15 cellular contexts compared by ENCODE assay signal in the genomic region with DNA sequence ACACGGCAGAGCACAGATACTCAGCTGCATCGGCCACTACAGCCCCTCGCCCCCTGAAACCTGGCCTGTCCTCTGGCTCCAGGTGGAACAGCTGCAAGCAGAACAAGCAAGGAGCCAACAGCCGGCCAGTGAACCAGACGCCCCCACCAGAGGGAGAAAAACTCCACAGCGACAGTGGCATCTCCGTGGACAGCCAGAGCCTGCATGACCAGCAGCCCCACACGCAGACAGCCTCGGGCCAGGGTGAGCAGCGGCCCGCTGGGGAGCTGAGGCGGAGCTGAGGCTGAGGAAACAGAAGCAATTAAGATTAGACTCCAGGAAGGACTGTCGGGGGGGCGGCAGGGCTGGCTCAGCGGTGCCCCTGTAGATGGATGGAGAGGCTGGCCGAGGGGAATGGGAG. TPM values are rescaled to one million over a fixed set of nuclear protein-coding genes. Genes with fewer than 3 reads are reported as not detected.
DNase-seq lines count a peak whose midpoint lies in the region; ATAC-seq and TF ChIP-seq lines count a peak whose summit lies in the region.
"Had no signal": no experiment of that assay in that cellular context is flagged by ENCODE, and none has a peak within 500 bp of the region (broad histone marks: within the 10 kb centered on the region; RNA-seq: fewer than 3 reads in every experiment).

No MANE protein-coding gene starts in this region.

- no peak overlapping the region for H2BK5ac ChIP-seq in neuronal stem cell (ENCODE audit: low read length)

- H3K4me3 ChIP-seq in BE2C (ENCODE audit: low read depth, low read length) (no peak overlapping the region), GM23338 (no peak overlapping the region), neuronal stem cell (ENCODE audit: low read length in 2 of 2) (no peak overlapping the region), suprapubic skin (no peak overlapping the region), prostate gland (no peak overlapping the region)

- H3K9me2 ChIP-seq in GM23338 (ENCODE audit: insufficient read depth), result no peaks in the 10 kb centered on the region

- H4K91ac ChIP-seq in neuronal stem cell (ENCODE audit: low read depth, low read length, poor library complexity), result no peak overlapping the region

- H3K36me3 Mint-ChIP-seq in GM23338 (ENCODE audit: low read depth), result no peaks in the 10 kb centered on the region; the same call in 2 of the 3 replicates

- H3K9me3 ChIP-seq in BE2C (no peaks in the 10 kb centered on the region), neuronal stem cell (replicated peaks in 1 of 2; ENCODE audit: control insufficient read depth in 2 of 2, insufficient read depth in 1 of 2, low read depth in 1 of 2, low read length in 2 of 2) (no peaks in the 10 kb centered on the region), suprapubic skin (no peaks in the 10 kb centered on the region), prostate gland (no peaks in the 10 kb centered on the region)
- H3K9me3 ChIP-seq: Caco-2 had no signal

- peaks cover 32% of the 10 kb centered on the region for H3K4me1 ChIP-seq in BE2C
- peaks cover 46% of the 10 kb centered on the region for H3K4me1 ChIP-seq in GM23338 (ENCODE audit: insufficient read depth)
- peaks cover 23 to 33% of the 10 kb centered on the region in 2 donors for H3K4me1 ChIP-seq in neuronal stem cell (ENCODE audit: control insufficient read depth in 2 of 2, insufficient read depth in 1 of 2, low read depth in 1 of 2, low read length in 2 of 2)
- H3K4me1 ChIP-seq in suprapubic skin, result peaks cover 50% of the 10 kb centered on the region
- H3K4me1 ChIP-seq in prostate gland (replicated peaks), result peaks cover 3% of the 10 kb centered on the region

- no peak overlapping the region for H4K8ac ChIP-seq in neuronal stem cell (ENCODE audit: low read depth, low read length)

- H3K79me1 ChIP-seq in neuronal stem cell (ENCODE audit: low read depth, low read length), result no peaks in the 10 kb centered on the region

- H3K36me3 ChIP-seq in BE2C, result no peaks in the 10 kb centered on the region
- H3K36me3 ChIP-seq in GM23338 (ENCODE audit: insufficient read depth), result no peaks in the 10 kb centered on the region
- H3K36me3 ChIP-seq in neuronal stem cell (replicated peaks in 1 of 2; ENCODE audit: control insufficient read depth in 2 of 2, insufficient read depth in 2 of 2, low read length in 2 of 2), result peaks cover 0 to 14% of the 10 kb centered on the region in 2 donors
- no peaks in the 10 kb centered on the region for H3K36me3 ChIP-seq in suprapubic skin
- no peaks in the 10 kb centered on the region for H3K36me3 ChIP-seq in prostate gland

- H3K4ac ChIP-seq in neuronal stem cell (ENCODE audit: low read length), result no peak overlapping the region

- H3K4me2 ChIP-seq in GM23338 (0 out of 2 replicates have a peak overlapping the region, but pooled peaks have one; percentile 51), neuronal stem cell (ENCODE audit: insufficient read depth, low read length, poor library complexity, severe bottlenecking) (no peak overlapping the region)

- H2BK12ac ChIP-seq in neuronal stem cell (ENCODE audit: low read length), result no peak overlapping the region

- peaks cover 67% of the 10 kb centered on the region for H3K4me1 Mint-ChIP-seq in GM23338

- TF ChIP-seq CTCF in BE2C (IDR thresholded peaks at IDR 0.05; ENCODE audit: low read depth, low read length) (0 out of 2 replicates have a peak, but pooled peaks have one; percentile 16), GM23338 (conservative IDR thresholded peaks at IDR 0.05; ENCODE audit: low read depth in 2 of 2) (no peak), suprapubic skin (IDR thresholded peaks at IDR 0.05) (no peak), prostate gland (IDR thresholded peaks at IDR 0.05) (no peak)

- H3K9me3 Mint-ChIP-seq in GM23338, result no peaks in the 10 kb centered on the region
- H3K9me3 Mint-ChIP-seq: CD4-positive, alpha-beta T cell had no signal

- no peak overlapping the region for H3K9ac ChIP-seq in neuronal stem cell (ENCODE audit: low read depth, low read length, poor library complexity)

- no peak overlapping the region for H3K27ac Mint-ChIP-seq in GM23338
- H3K27ac Mint-ChIP-seq: CD4-positive, alpha-beta T cell had no signal

- H2AK5ac ChIP-seq in neuronal stem cell (ENCODE audit: low read depth, low read length), result no peak overlapping the region

- no CpG with 5 or more reads among the region's 16 CpGs for WGBS in neuronal stem cell (ENCODE audit: extremely low coverage in 2 of 2, insufficient read length in 2 of 2, insufficient replicate concordance in 1 of 2), 2 donors
- WGBS in suprapubic skin, result 80% methylated on average over 15 of the region's 16 CpGs
- 74% methylated on average over 16 of the region's 16 CpGs for WGBS in prostate gland

- H3K79me2 ChIP-seq in GM23338 (replicated peaks; ENCODE audit: insufficient read depth), result no peaks in the 10 kb centered on the region

- no peak overlapping the region for H3K4me3 Mint-ChIP-seq in GM23338
- H3K4me3 Mint-ChIP-seq: CD4-positive, alpha-beta T cell had no signal

- H3K27ac ChIP-seq in GM23338 (ENCODE audit: low read depth) (no peak overlapping the region), neuronal stem cell (replicated peaks; ENCODE audit: low read length) (no peak overlapping the region), suprapubic skin (no peak overlapping the region), prostate gland (no peak overlapping the region)
- H3K27ac ChIP-seq: C4-2B had no signal

- no peak overlapping the region for H2BK15ac ChIP-seq in neuronal stem cell (ENCODE audit: low read length)

- TF ChIP-seq EP300 in suprapubic skin (IDR thresholded peaks at IDR 0.05), result no peak

- H2AFZ ChIP-seq in GM23338 (no peak overlapping the region), neuronal stem cell (ENCODE audit: low read length) (no peak overlapping the region)

- intact Hi-C loops in prostate gland (cut with DNase I), result no loop called here

- peak overlapping the region; percentile 49 for H3K23ac ChIP-seq in neuronal stem cell (ENCODE audit: low read depth, low read length, poor library complexity)

- H3K18ac ChIP-seq in neuronal stem cell (ENCODE audit: low read length), result peak overlapping the region; percentile 27

- no peak overlapping the region for H3K14ac ChIP-seq in neuronal stem cell (ENCODE audit: low read length)

- H3K27me3 Mint-ChIP-seq in GM23338 (ENCODE audit: insufficient read depth, low read depth, poor library complexity), result peaks cover 16% of the 10 kb centered on the region

- 0 out of 2 replicates have a peak, but pooled peaks cover 12% of the 10 kb centered on the region for H3F3A ChIP-seq in GM23338 (replicated peaks; ENCODE audit: low read depth)

- no peaks in the 10 kb centered on the region for H4K20me1 ChIP-seq in GM23338 (replicated peaks; ENCODE audit: insufficient read depth)

- H3K27me3 ChIP-seq in BE2C (no peaks in the 10 kb centered on the region), GM23338 (ENCODE audit: insufficient read depth) (no peaks in the 10 kb centered on the region), neuronal stem cell (ENCODE audit: control insufficient read depth in 3 of 3, insufficient read depth in 3 of 3, low read depth in 1 of 3, low read length in 3 of 3) (peaks cover 0 to 10% (median 0%) of the 10 kb centered on the region in 3 experiments), suprapubic skin (peaks cover 9% of the 10 kb centered on the region), prostate gland (replicated peaks; ENCODE audit: insufficient read depth) (no peaks in the 10 kb centered on the region)

- no peak for TF ChIP-seq POLR2A in suprapubic skin (IDR thresholded peaks at IDR 0.05)
- TF ChIP-seq POLR2A in prostate gland (IDR thresholded peaks at IDR 0.05), result no peak

- H2BK120ac ChIP-seq in neuronal stem cell (ENCODE audit: low read depth, low read length), result peak overlapping the region; percentile 32

- DNase-seq in BE2C (peak; percentile 58), GM23338 (ENCODE audit: low spot score) (no peak), islet precursor cell (peak; percentile 93), neuronal stem cell (ENCODE audit: low spot score) (no peak), DMS79 treated with DMSO at 0.1 percent for 48 hours (lab: John Stamatoyannopoulos, UW) (no peak), suprapubic skin (ENCODE audit: low spot score in 2 of 2) (no peak), prostate gland (ENCODE audit: low spot score) (no peak)
- DNase-seq: ACHN; Caco-2; CD4-positive, alpha-beta T cell; GDM1; GOT3; KG1 had no signal

- ATAC-seq in GM23338, result no peak
- ATAC-seq: HCT116 had no signal

TF ChIP-seq in GM23338, 12 proteins besides CTCF, POLR2A, EP300 and RAD21 (continues in another document):
- TF ChIP-seq JUNB (IDR thresholded peaks at IDR 0.05; ENCODE audit: unreplicated experiment) (no peak), STAT1 (IDR thresholded peaks at IDR 0.05; ENCODE audit: unreplicated experiment) (no peak), NANOG (IDR thresholded peaks at IDR 0.05; ENCODE audit: borderline replicate concordance) (no peak), EZH2phosphoT487 (IDR thresholded peaks at IDR 0.05; ENCODE audit: unreplicated experiment) (no peak)

RNA-seq across cellular contexts. Expression of a gene that starts 16.7 kb away (rescaled TPM):
- polyA plus RNA-seq in BE2C (2012; ENCODE audit: insufficient read depth, insufficient read length, low read depth), result 0.48 TPM
- total RNA-seq in GM23338 (2014; rRNA removed; shearing (Covaris generic)), result 6.8 and 6.9 TPM in 2 replicates
- 2.3 and 2.8 TPM in 2 replicates for polyA plus RNA-seq in GM23338 (2016; fragmentation: Nextera tagmentation; extraction: Ambion mirVana)
- polyA plus RNA-seq in neuronal stem cell (2013, experiment 1 of 2), result 29.4 TPM
- polyA plus RNA-seq in neuronal stem cell (2013, experiment 2 of 2), result 29.5 TPM
- 10 to 100 TPM; 18.1 to 26.8 (median 22.0) TPM for total RNA-seq in suprapubic skin
- total RNA-seq in prostate gland, result 10 to 100 TPM; 30.1 to 34.4 TPM

Comparison
In these comparisons a context has a peak if more than half of its experiments do, and no peak if none do; other contexts are left out.
1. DNase-seq: peak in BE2C (single experiment) and islet precursor cell (single experiment); none in GM23338 (single experiment), neuronal stem cell (single experiment), DMS79 treated with DMSO at 0.1 percent for 48 hours (single experiment), suprapubic skin (0 of 2) and prostate gland (single experiment).